In the genomic region with DNA sequence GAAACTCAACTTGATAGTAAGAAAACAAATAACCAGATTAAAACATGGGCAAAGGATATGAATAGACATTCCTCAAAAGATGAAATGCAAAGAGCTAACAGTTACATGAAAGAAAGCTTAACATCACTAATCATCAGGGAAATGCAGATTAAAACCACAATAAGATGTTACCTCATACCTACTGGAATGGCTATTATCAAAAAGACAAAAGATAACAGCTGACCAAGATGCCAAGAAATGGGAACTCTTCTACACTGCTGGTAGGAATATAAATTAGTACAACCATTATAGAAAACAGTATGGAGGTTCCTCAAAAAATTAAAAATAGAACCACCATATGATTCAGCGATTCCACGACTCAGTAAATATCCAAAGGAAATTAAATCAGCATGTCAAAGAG, we compare ENCODE assay signal across 32 cellular contexts. TPM values are rescaled to one million over a fixed set of nuclear protein-coding genes. Genes with fewer than 3 reads are reported as not detected.
"Had no signal": no experiment of that assay in that cellular context is flagged by ENCODE, and none has a peak within 500 bp of the region (broad histone marks: within the 10 kb centered on the region; RNA-seq: fewer than 3 reads in every experiment).

No MANE protein-coding gene starts in this region.

- H3K36me3 ChIP-seq: colonic mucosa, esophagus muscularis mucosa, esophagus squamous epithelium, gastrocnemius medialis, gastroesophageal sphincter, heart left ventricle, heart right ventricle had no signal

- H3K9me3 ChIP-seq: colonic mucosa, esophagus muscularis mucosa, esophagus squamous epithelium, gastrocnemius medialis, gastroesophageal sphincter, heart left ventricle had no signal

- ATAC-seq: effector memory CD8-positive, alpha-beta T cell; esophagus mucosa; foreskin keratinocyte; gastrocnemius medialis; gastroesophageal sphincter; heart left ventricle; heart right ventricle had no signal

- H3K4me3 Mint-ChIP-seq: dendritic cell treated with granulocyte-macrophage colony-stimulating factor and Interleukin-4, amounts not matched to agents 40 ng/mL and 50 ng/mL, for 4 days; effector memory CD8-positive, alpha-beta T cell; endodermal cell had no signal

- H3K79me2 ChIP-seq: hepatocyte had no signal

- H3K27ac Mint-ChIP-seq: dendritic cell treated with granulocyte-macrophage colony-stimulating factor and Interleukin-4, amounts not matched to agents 40 ng/mL and 50 ng/mL, for 4 days; effector memory CD8-positive, alpha-beta T cell; endodermal cell had no signal

- DNase-seq: colonic mucosa; cortex of kidney; dermis blood vessel endothelial cell; dorsolateral prefrontal cortex; effector CD4-positive, alpha-beta T cell; effector CD8-positive, alpha-beta T cell; effector memory CD4-positive, alpha-beta T cell; effector memory CD8-positive, alpha-beta T cell; endodermal cell; erythroblast; esophagus squamous epithelium; foreskin fibroblast; foreskin keratinocyte; foreskin melanocyte; gastrocnemius medialis; glutamatergic neuron; head of caudate nucleus; heart left ventricle; heart right ventricle had no signal

- H3K27me3 ChIP-seq: colonic mucosa, dorsolateral prefrontal cortex, esophagus muscularis mucosa, foreskin keratinocyte, gastrocnemius medialis, gastroesophageal sphincter, hepatocyte had no signal

- FAIRE-seq: endometrium, endothelial cell of umbilical vein, frontal cortex had no signal

- H2AFZ ChIP-seq: hepatocyte had no signal

- H3K27me3 Mint-ChIP-seq: dendritic cell treated with granulocyte-macrophage colony-stimulating factor and Interleukin-4, amounts not matched to agents 40 ng/mL and 50 ng/mL, for 4 days; effector memory CD8-positive, alpha-beta T cell had no signal

- H3K9me3 Mint-ChIP-seq: endodermal cell had no signal

- H3K4me1 ChIP-seq: colonic mucosa, esophagus muscularis mucosa, esophagus squamous epithelium, foreskin keratinocyte, gastrocnemius medialis, gastroesophageal sphincter, heart left ventricle, heart right ventricle had no signal

- H3K4me3 ChIP-seq: colonic mucosa, coronary artery, dorsolateral prefrontal cortex, esophagus muscularis mucosa, esophagus squamous epithelium, gastrocnemius medialis, gastroesophageal sphincter, heart left ventricle, heart right ventricle, hepatocyte had no signal

- H3K27ac ChIP-seq: colonic mucosa, coronary artery, dorsolateral prefrontal cortex, epithelial cell of prostate, esophagus muscularis mucosa, esophagus squamous epithelium, foreskin keratinocyte, gastrocnemius medialis, gastroesophageal sphincter, heart left ventricle, heart right ventricle, hepatocyte had no signal

- H3K4me2 ChIP-seq: hepatocyte had no signal

RNA-seq across cellular contexts. Expression of gene KCNH5, which starts 18.8 kb away (rescaled TPM):
- total RNA-seq: dermis blood vessel endothelial cell, dermis microvascular lymphatic vessel endothelial cell, endothelial cell of umbilical vein, epithelial cell of proximal tubule, esophagus mucosa, foreskin keratinocyte, gastrocnemius medialis, glomerular endothelial cell had no signal
